In genomic region chr5:168579987-168580508, GRCh38 we compare ENCODE assay signal across 8 cellular contexts. TPM values are rescaled to one million over a fixed set of nuclear protein-coding genes. Genes with fewer than 3 reads are reported as not detected.
DNase-seq lines count a peak whose midpoint lies in the region; ATAC-seq and TF ChIP-seq lines count a peak whose summit lies in the region.

No MANE protein-coding gene starts in this region.

- no peak overlapping the region for H4K8ac ChIP-seq in neuronal stem cell (ENCODE audit: low read depth, low read length)

- H3K36me3 ChIP-seq in Caco-2 (ENCODE audit: control insufficient read depth, insufficient read depth, low read length): no peaks in the 10 kb centered on the region
- peaks cover 3% of the 10 kb centered on the region for H3K36me3 ChIP-seq in ectodermal cell (ENCODE audit: control insufficient read depth, insufficient read depth, low read length)
- peaks cover 0 to 31% of the 10 kb centered on the region in 2 donors for H3K36me3 ChIP-seq in neuronal stem cell (replicated peaks in 1 of 2; ENCODE audit: control insufficient read depth in 2 of 2, insufficient read depth in 2 of 2, low read length in 2 of 2)

- H3K9me3 ChIP-seq in Caco-2 (no peaks in the 10 kb centered on the region), ectodermal cell (ENCODE audit: control insufficient read depth, low read length) (no peaks in the 10 kb centered on the region), neuronal stem cell (replicated peaks in 1 of 2; ENCODE audit: control insufficient read depth in 2 of 2, insufficient read depth in 1 of 2, low read depth in 1 of 2, low read length in 2 of 2) (peaks cover 0 to 19% of the 10 kb centered on the region in 2 donors)

- no peaks in the 10 kb centered on the region for H3K27me3 Mint-ChIP-seq in Caco-2 (ENCODE audit: insufficient read depth, unreplicated experiment)

- in situ Hi-C loops in ACHN (cut with HindIII; ENCODE audit: low pct_ligation_motif_present, low pct_unique_long_range_greater_than_20kb, low sequenced_read_pairs): no loop called here

- ATAC-seq in HG03045 (IDR thresholded peaks at IDR 0.05; ENCODE audit: unreplicated experiment) (no peak), GM18498 (IDR thresholded peaks at IDR 0.05; ENCODE audit: unreplicated experiment) (no peak)

- 37 to 42% methylated on average over 9 of the region's 9 CpGs for WGBS in ectodermal cell, 2 experiments
- no CpG with 5 or more reads among the region's 9 CpGs for WGBS in neuronal stem cell (ENCODE audit: extremely low coverage in 2 of 2, insufficient read length in 2 of 2, insufficient replicate concordance in 1 of 2), 2 donors

- H3K4me1 ChIP-seq in Caco-2 (0 out of 2 replicates have a peak, but pooled peaks cover 4% of the 10 kb centered on the region), ectodermal cell (ENCODE audit: control insufficient read depth, insufficient read depth, low read length) (peaks cover 15% of the 10 kb centered on the region), neuronal stem cell (ENCODE audit: control insufficient read depth in 2 of 2, insufficient read depth in 1 of 2, low read depth in 1 of 2, low read length in 2 of 2) (peaks cover 5 to 13% of the 10 kb centered on the region in 2 donors)

- no peak overlapping the region for H2BK120ac ChIP-seq in neuronal stem cell (ENCODE audit: low read depth, low read length)

- no peaks in the 10 kb centered on the region for H3K27me3 ChIP-seq in Caco-2 (replicated peaks; ENCODE audit: control insufficient read depth, insufficient read depth, low read length)
- no peaks in the 10 kb centered on the region for H3K27me3 ChIP-seq in ectodermal cell (ENCODE audit: control insufficient read depth, insufficient read depth, low read length, poor library complexity, severe bottlenecking)
- no peaks in the 10 kb centered on the region for H3K27me3 ChIP-seq in neuronal stem cell (ENCODE audit: control insufficient read depth in 3 of 3, insufficient read depth in 3 of 3, low read depth in 1 of 3, low read length in 3 of 3)

- BruUV-seq in Caco-2 (replicated peaks; lab: Mats Ljungman, UMichigan): TSS peak; percentile 99

- POLR2A ChIA-PET in Caco-2 (lab: Charles Lee): interaction anchor here (0.7 to 1.2 kb wide), 2 partner anchors 12 to 1003 kb away, joined by 3 to 11 read pairs; partner anchors contain the start of gene SPDL1

- H3K4me1 Mint-ChIP-seq in Caco-2 (ENCODE audit: low read depth, unreplicated experiment): peaks cover 19% of the 10 kb centered on the region

- H3K4me3 ChIP-seq in Caco-2 (ENCODE audit: low read depth, low read length) (peak overlapping the region; percentile 52), ectodermal cell (ENCODE audit: insufficient read depth, low read depth, low read length) (peak overlapping the region; percentile 86), neuronal stem cell (ENCODE audit: low read length in 2 of 2) (peak overlapping the region; percentile 70 to 98)

- no peak overlapping the region for H2BK15ac ChIP-seq in neuronal stem cell (ENCODE audit: low read length)

- H3K79me1 ChIP-seq in neuronal stem cell (ENCODE audit: low read depth, low read length): no peaks in the 10 kb centered on the region

- CTCF ChIA-PET in Caco-2 (lab: Charles Lee): interaction anchor here (1.5 kb wide), 1 partner anchor 11 kb away, joined by 4 read pairs; no protein-coding TSS in a partner anchor

- no peak overlapping the region for H3K18ac ChIP-seq in neuronal stem cell (ENCODE audit: low read length)

- no peak for DNase-seq in Caco-2
- DNase-seq in NCI-H2171 treated with DMSO at 0.1 percent for 48 hours (lab: John Stamatoyannopoulos, UW): peak; percentile 57
- no peak for DNase-seq in neuronal stem cell (ENCODE audit: low spot score)
- no peak for DNase-seq in NCI-H1694 treated with DMSO at 0.1 percent for 48 hours (lab: John Stamatoyannopoulos, UW)
- no peak for DNase-seq in ACHN

- H2BK12ac ChIP-seq in neuronal stem cell (ENCODE audit: low read length): no peak overlapping the region

- H3K27ac ChIP-seq in ectodermal cell (ENCODE audit: insufficient read depth, low read depth, low read length, poor library complexity, severe bottlenecking): peak overlapping the region; percentile 58
- H3K27ac ChIP-seq in neuronal stem cell (replicated peaks; ENCODE audit: low read length): peak overlapping the region; percentile 84

- H4K91ac ChIP-seq in neuronal stem cell (ENCODE audit: low read depth, low read length, poor library complexity): no peak overlapping the region

- no peak overlapping the region for H3K4ac ChIP-seq in neuronal stem cell (ENCODE audit: low read length)

- no peak overlapping the region for H3K14ac ChIP-seq in neuronal stem cell (ENCODE audit: low read length)

- peaks cover 29% of the 10 kb centered on the region for H3K36me3 Mint-ChIP-seq in Caco-2 (ENCODE audit: insufficient read depth, unreplicated experiment)

- H3K4me2 ChIP-seq in neuronal stem cell (ENCODE audit: insufficient read depth, low read length, poor library complexity, severe bottlenecking): peak overlapping the region; percentile 53

- no peak for TF ChIP-seq CTCF in Caco-2 (IDR thresholded peaks at IDR 0.05; ENCODE audit: insufficient read depth in 1 of 2, low read depth in 1 of 2, low read length in 1 of 2, severe bottlenecking in 1 of 2, unreplicated experiment in 1 of 2)

- no peak overlapping the region for H3K9ac ChIP-seq in neuronal stem cell (ENCODE audit: low read depth, low read length, poor library complexity)

- intact Hi-C loops in Caco-2 (cut with micrococcal nuclease; ENCODE audit: unreplicated experiment): loop anchor here (1.0 to 10.0 kb wide), 4 partner anchors 11 to 305 kb away; partner anchors contain the start of gene RARS1

- no peak overlapping the region for H3K23ac ChIP-seq in neuronal stem cell (ENCODE audit: low read depth, low read length, poor library complexity)

- peak overlapping the region; percentile 92 for H3K4me3 Mint-ChIP-seq in Caco-2 (ENCODE audit: unreplicated experiment)

- H3K9me3 Mint-ChIP-seq in Caco-2 (ENCODE audit: unreplicated experiment): no peaks in the 10 kb centered on the region

- no peak overlapping the region for H2BK5ac ChIP-seq in neuronal stem cell (ENCODE audit: low read length)

- no peak overlapping the region for H2AK5ac ChIP-seq in neuronal stem cell (ENCODE audit: low read depth, low read length)

- peak overlapping the region; percentile 52 for H2AFZ ChIP-seq in neuronal stem cell (ENCODE audit: low read length)

- peak overlapping the region; percentile 95 for H3K27ac Mint-ChIP-seq in Caco-2 (ENCODE audit: unreplicated experiment)

RNA-seq across cellular contexts. Expression of gene PANK3, which starts 0.9 kb away (rescaled TPM):
- 99.6 and 104 TPM in 2 replicates for total RNA-seq in Caco-2 (2022)
- polyA plus RNA-seq in ectodermal cell (2013, experiment 1 of 4): 54.5 TPM
- 58.6 TPM for polyA plus RNA-seq in ectodermal cell (2013, experiment 2 of 4)
- 40.2 TPM for polyA plus RNA-seq in ectodermal cell (2013, experiment 3 of 4)
- polyA plus RNA-seq in ectodermal cell (2013, experiment 4 of 4): 43.2 TPM
- 38.2 TPM for polyA plus RNA-seq in neuronal stem cell (2013, experiment 1 of 2)
- polyA plus RNA-seq in neuronal stem cell (2013, experiment 2 of 2): 37.9 TPM

RNA-seq across cellular contexts. Expression of gene FBLL1, which starts 50.9 kb away (rescaled TPM):
- total RNA-seq in Caco-2 (2022): not detected in 2 replicates
- 0.98 TPM for polyA plus RNA-seq in ectodermal cell (2013, experiment 1 of 4)
- 0.50 TPM for polyA plus RNA-seq in ectodermal cell (2013, experiment 2 of 4)
- 1.4 TPM for polyA plus RNA-seq in ectodermal cell (2013, experiment 3 of 4)
- polyA plus RNA-seq in ectodermal cell (2013, experiment 4 of 4): 1.6 TPM
- polyA plus RNA-seq in neuronal stem cell (2013, experiment 1 of 2): 1.6 TPM
- polyA plus RNA-seq in neuronal stem cell (2013, experiment 2 of 2): 1.2 TPM
